In genomic region chr4:151099976-151100417, GRCh38 we compare ENCODE assay signal across 8 cellular contexts. TPM values are rescaled to one million over a fixed set of nuclear protein-coding genes. Genes with fewer than 3 reads are reported as not detected.
DNase-seq lines count a peak whose midpoint lies in the region; ATAC-seq and TF ChIP-seq lines count a peak whose summit lies in the region.

No MANE protein-coding gene starts in this region.

- no peak for TF ChIP-seq CTCF in GM13976 (IDR thresholded peaks at IDR 0.05; ENCODE audit: borderline replicate concordance, control extremely low read depth, extremely low read depth, insufficient read depth, missing control alignments)

- no peaks in the 10 kb centered on the region for H3K27me3 Mint-ChIP-seq in activated naive CD8-positive, alpha-beta T cell treated with anti-CD3 and anti-CD28 coated beads, Interleukin-2, amount 10 ng/mL, durations not matched to agents 7 days and 5 days

- peaks cover 36% of the 10 kb centered on the region for H3K4me1 Mint-ChIP-seq in activated naive CD8-positive, alpha-beta T cell treated with anti-CD3 and anti-CD28 coated beads, Interleukin-2, amount 10 ng/mL, durations not matched to agents 7 days and 5 days

- intact Hi-C loops in left ventricle myocardium superior (cut with micrococcal nuclease): no loop called here
- intact Hi-C loops in sciatic nerve (cut with DNase I): no loop called here

- peaks cover 40% of the 10 kb centered on the region for H3K36me3 Mint-ChIP-seq in activated naive CD8-positive, alpha-beta T cell treated with anti-CD3 and anti-CD28 coated beads, Interleukin-2, amount 10 ng/mL, durations not matched to agents 7 days and 5 days

- POLR2A ChIA-PET in activated naive CD8-positive, alpha-beta T cell treated with anti-CD3 and anti-CD28 coated beads, Interleukin-2, amount 10 ng/mL, durations not matched to agents 7 days and 5 days (lab: Charles Lee): interaction anchor here (0.5 to 1.8 kb wide), 3 partner anchors 61 to 88 kb away, joined by 3 to 4 read pairs (median 4); no protein-coding TSS in a partner anchor

- in situ Hi-C loops in GM13976 (cut with MboI; ENCODE audit: low sequenced_read_pairs, unreplicated experiment): no loop called here

- no peaks in the 10 kb centered on the region for H3K9me3 Mint-ChIP-seq in activated naive CD8-positive, alpha-beta T cell treated with anti-CD3 and anti-CD28 coated beads, Interleukin-2, amount 10 ng/mL, durations not matched to agents 7 days and 5 days

- H3K27ac Mint-ChIP-seq in activated naive CD8-positive, alpha-beta T cell treated with anti-CD3 and anti-CD28 coated beads, Interleukin-2, amount 10 ng/mL, durations not matched to agents 7 days and 5 days: peak overlapping the region; percentile 96

- ATAC-seq in HG03025 (IDR thresholded peaks at IDR 0.05; ENCODE audit: low FRiP score, unreplicated experiment) (peak; percentile 2), left ventricle myocardium superior (peak; percentile 34), sciatic nerve (peak; percentile 31)
- ATAC-seq in activated naive CD8-positive, alpha-beta T cell treated with anti-CD3 and anti-CD28 coated beads, Interleukin-2, amount 10 ng/mL, durations not matched to agents 7 days and 5 days (ENCODE audit: low read depth): no peak

- DNase-seq in GM04504 (ENCODE audit: low read depth): peak; percentile 19
- no peak for DNase-seq in activated naive CD8-positive, alpha-beta T cell treated with anti-CD3 and anti-CD28 coated beads, Interleukin-2, amount 10 ng/mL, durations not matched to agents 7 days and 5 days
- no peak for DNase-seq in left ventricle myocardium superior
- DNase-seq in sciatic nerve (ENCODE audit: low spot score): no peak
- no peak for DNase-seq in HCEC 1CT
- DNase-seq in NCI-H524 treated with DMSO at 0.1 percent for 48 hours (lab: John Stamatoyannopoulos, UW): no peak
- no peak for DNase-seq in GM13976 (ENCODE audit: low spot score)

- H3K4me3 Mint-ChIP-seq in activated naive CD8-positive, alpha-beta T cell treated with anti-CD3 and anti-CD28 coated beads, Interleukin-2, amount 10 ng/mL, durations not matched to agents 7 days and 5 days: peak overlapping the region; percentile 96

RNA-seq across cellular contexts. Expression of gene RPS3A, which starts 0.6 kb away (rescaled TPM):
- 1,000 to 10,000 TPM; 1,980 to 2,148 TPM for total RNA-seq in activated naive CD8-positive, alpha-beta T cell treated with anti-CD3 and anti-CD28 coated beads, Interleukin-2, amount 10 ng/mL, durations not matched to agents 7 days and 5 days
- total RNA-seq in left ventricle myocardium superior: 940 TPM
- total RNA-seq in sciatic nerve: 1,451 TPM
